Comparison of ENCODE assay signal across 8 cellular contexts in genomic region chr15:74889882-74890768, GRCh38. TPM values are rescaled to one million over a fixed set of nuclear protein-coding genes. Genes with fewer than 3 reads are reported as not detected.
DNase-seq lines count a peak whose midpoint lies in the region; ATAC-seq and TF ChIP-seq lines count a peak whose summit lies in the region.

Gene MPI, plus strand, starts transcription at chr15:74890042. Its CDS starts 32 bp downstream, at chr15:74890074.

- H3K36me3 Mint-ChIP-seq in WTC11, result peaks cover 27% of the 10 kb centered on the region

- WGBS in mammary epithelial cell (ENCODE audit: low coverage, missing lambda C conversion rate), result under 1% methylated on average over 39 of the region's 48 CpGs

- no peaks in the 10 kb centered on the region for H3K27me3 ChIP-seq in mammary epithelial cell (ENCODE audit: insufficient read depth, low read length)

- intact Hi-C loops in mammary epithelial cell (cut with micrococcal nuclease), result no loop called here

- H3K27ac ChIP-seq in mammary epithelial cell (ENCODE audit: insufficient read depth, low read depth, low read length), result peak within 1 kb of the TSS; percentile 74
- H3K27ac ChIP-seq in skin epidermis, result peak within 1 kb of the TSS; percentile 7 to 90 (median 84)

- no peaks in the 10 kb centered on the region for H3K9me3 Mint-ChIP-seq in WTC11

- peak within 1 kb of the TSS; percentile 98 for H2AFZ ChIP-seq in mammary epithelial cell (ENCODE audit: low read depth, low read length)

- H3K27me3 Mint-ChIP-seq in WTC11 (ENCODE audit: low read depth), result no peaks in the 10 kb centered on the region; the same call in 1 of the 2 replicates

- CTCF ChIA-PET in WTC11 (lab: Charles Lee) (interaction anchor here (1.0 to 4.3 kb wide), 9 partner anchors 12 to 269 kb away, joined by 3 to 45 read pairs (median 4); no protein-coding TSS in a partner anchor), mammary epithelial cell (lab: Charles Lee; ENCODE audit: low non-redundant PET) (interaction anchor here (0.6 kb wide), 1 partner anchor 27 kb away, joined by 4 read pairs; no protein-coding TSS in a partner anchor)

- H4K20me1 ChIP-seq in mammary epithelial cell (ENCODE audit: insufficient read depth, low read length), result no peaks in the 10 kb centered on the region

- ATAC-seq in HG03045 (IDR thresholded peaks at IDR 0.05; ENCODE audit: unreplicated experiment), result peak; percentile 87
- ATAC-seq in WTC11, result peak; percentile 93

- H3K4me2 ChIP-seq in mammary epithelial cell (ENCODE audit: insufficient read depth, low read depth, low read length), result peak within 1 kb of the TSS; percentile 91

- H3K4me1 ChIP-seq in mammary epithelial cell (ENCODE audit: insufficient read depth, low read length), result peaks cover 21% of the 10 kb centered on the region

- dilution Hi-C loops in mammary epithelial cell (cut with HindIII; ENCODE audit: low sequenced_read_pairs), result no loop called here

- peaks cover 22% of the 10 kb centered on the region for H3K4me1 Mint-ChIP-seq in WTC11

- TF ChIP-seq CTCF in WTC11 (IDR thresholded peaks at IDR 0.05), result no peak
- no peak for TF ChIP-seq CTCF in mammary epithelial cell (conservative IDR thresholded peaks at IDR 0.05 in 1 of 2, IDR thresholded peaks at IDR 0.05 in 1 of 2; ENCODE audit: extremely low read depth in 1 of 2, insufficient read depth in 1 of 2, low read depth in 1 of 2, low read length in 2 of 2)

- peaks cover 13% of the 10 kb centered on the region for H3K79me2 ChIP-seq in mammary epithelial cell (ENCODE audit: insufficient read depth, low read length)

- DNase-seq in NK-92 treated with Interleukin-12 subunit alpha and Interleukin-12 subunit beta, amount 100 ng/mL, for 24 hours (lab: John Stamatoyannopoulos, UW), result peak; percentile 84
- DNase-seq in NK-92 (lab: John Stamatoyannopoulos, UW; ENCODE audit: unreplicated experiment) (no peak), NCI-H2227 treated with DMSO at 0.1 percent for 48 hours (lab: John Stamatoyannopoulos, UW) (peak; percentile 56), WTC11 (ENCODE audit: low spot score) (peak; percentile 90), mammary epithelial cell (peak; percentile 72), iPS-NIHi11 (ENCODE audit: low spot score) (peak; percentile 99)

- POLR2A ChIA-PET in WTC11 (lab: Charles Lee), result interaction anchor here (0.6 to 1.5 kb wide), 2 partner anchors 10 to 11 kb away, joined by 4 to 5 read pairs; no protein-coding TSS in a partner anchor

- peak within 1 kb of the TSS; percentile 91 for H3K4me3 Mint-ChIP-seq in WTC11

- peak within 1 kb of the TSS; percentile 88 for H3K27ac Mint-ChIP-seq in WTC11

- in situ Hi-C loops in mammary epithelial cell (cut with MboI; ENCODE audit: low sequenced_read_pairs in 2 of 2), result no loop called here

- H3K36me3 ChIP-seq in mammary epithelial cell (ENCODE audit: insufficient read depth, low read length), result peaks cover 7% of the 10 kb centered on the region

- H3K4me3 ChIP-seq in mammary epithelial cell (replicated peaks in 1 of 3; ENCODE audit: insufficient read depth in 1 of 3, low read depth in 2 of 3, low read length in 3 of 3) (peak within 1 kb of the TSS; percentile 74 to 94 (median 79)), skin epidermis (peak within 1 kb of the TSS; percentile 53 to 89 (median 60))

- no peaks in the 10 kb centered on the region for H3K9me3 ChIP-seq in mammary epithelial cell (replicated peaks; ENCODE audit: insufficient read depth, low read length)

- H3K9ac ChIP-seq in mammary epithelial cell (ENCODE audit: insufficient read depth, low read length), result peak within 1 kb of the TSS; percentile 92

- TSS peak; percentile 67 for BruUV-seq in mammary epithelial cell (replicated peaks; lab: Mats Ljungman, UMichigan)

TF ChIP-seq in WTC11, 78 proteins besides CTCF, POLR2A, EP300 and RAD21 (continues in another document):
- TF ChIP-seq CBFB (CRISPR knock-in tag; IDR thresholded peaks at IDR 0.05; ENCODE audit: low read depth) (peak; percentile 79; the same call in 1 of the 2 replicates), FOXP4 (CRISPR knock-in tag; IDR thresholded peaks at IDR 0.05) (0 out of 2 replicates have a peak, but pooled peaks have one; percentile 71), CREB1 (CRISPR knock-in tag; IDR thresholded peaks at IDR 0.05) (0 out of 2 replicates have a peak, but pooled peaks have one; percentile 75), USF2 (CRISPR knock-in tag; IDR thresholded peaks at IDR 0.05) (peak; percentile 35; the same call in 1 of the 2 replicates), E2F5 (CRISPR knock-in tag; IDR thresholded peaks at IDR 0.05) (no peak), TEAD1 (CRISPR knock-in tag; IDR thresholded peaks at IDR 0.05) (0 out of 2 replicates have a peak, but pooled peaks have one; percentile 16), HMGXB4 (CRISPR knock-in tag; IDR thresholded peaks at IDR 0.05) (no peak), SP1 (CRISPR knock-in tag; conservative IDR thresholded peaks at IDR 0.05) (peak; percentile 61), IRF1 (CRISPR knock-in tag; IDR thresholded peaks at IDR 0.05) (no peak), ZBTB43 (CRISPR knock-in tag; IDR thresholded peaks at IDR 0.05) (0 out of 2 replicates have a peak, but pooled peaks have one; percentile 38)

RNA-seq across cellular contexts. Expression of gene MPI, which starts in this region (rescaled TPM):
- total RNA-seq in WTC11 (2021) (36.3 to 65.1 TPM (median 59.8 TPM) in 3 replicates), mammary epithelial cell (10 to 100 TPM; 32.1 to 32.7 TPM)
- 87.6 TPM for polyA plus RNA-seq in mammary epithelial cell
- 68.4 TPM for polyA minus RNA-seq in mammary epithelial cell
